11 cellular contexts compared by ENCODE assay signal in genomic region chr5:131289738-131290137, GRCh38. TPM values are rescaled to one million over a fixed set of nuclear protein-coding genes. Genes with fewer than 3 reads are reported as not detected.
DNase-seq lines count a peak whose midpoint lies in the region; ATAC-seq and TF ChIP-seq lines count a peak whose summit lies in the region.
"Had no signal": no experiment of that assay in that cellular context is flagged by ENCODE, and none has a peak within 500 bp of the region (broad histone marks: within the 10 kb centered on the region; RNA-seq: fewer than 3 reads in every experiment).

No MANE protein-coding gene starts in this region.

- peak in 1 of 9 donors; percentile 22 for DNase-seq in naive thymus-derived CD4-positive, alpha-beta T cell
- DNase-seq in Kasumi-1 (lab: John Stamatoyannopoulos, UW) = no peak
- no peak for DNase-seq in HCEC 1CT
- DNase-seq in SK-N-SH = no peak
- DNase-seq: NCI-H510A treated with DMSO at 0.1 percent for 48 hours had no signal

- H3K9me3 ChIP-seq in naive thymus-derived CD4-positive, alpha-beta T cell (ENCODE audit: control insufficient read depth in 2 of 3, low read length in 3 of 3) = no peaks in the 10 kb centered on the region
- no peaks in the 10 kb centered on the region for H3K9me3 ChIP-seq in SK-N-SH

- no peak for TF ChIP-seq RAD21 in SK-N-SH (IDR thresholded peaks at IDR 0.05; ENCODE audit: low read length)

- H3F3A ChIP-seq in SK-N-SH (replicated peaks; ENCODE audit: insufficient read depth) = no peaks in the 10 kb centered on the region

- H3K4me2 ChIP-seq in SK-N-SH = no peak overlapping the region

- peak overlapping the region; percentile 58 to 92 (median 86) for H3K4me3 Mint-ChIP-seq in naive thymus-derived CD4-positive, alpha-beta T cell

- H3K36me3 Mint-ChIP-seq in naive thymus-derived CD4-positive, alpha-beta T cell = peaks cover 0 to 29% (median 12%) of the 10 kb centered on the region in 5 donors

- H2AFZ ChIP-seq in SK-N-SH (ENCODE audit: low read depth) = no peak overlapping the region
- H2AFZ ChIP-seq: parathyroid adenoma had no signal

- 96% methylated on average over 3 of the region's 3 CpGs for WGBS in SK-N-SH (ENCODE audit: low lambda C conversion rate)

- H3K4me1 Mint-ChIP-seq in naive thymus-derived CD4-positive, alpha-beta T cell = peaks cover 40 to 94% (median 81%) of the 10 kb centered on the region in 7 donors

- no peaks in the 10 kb centered on the region for H4K20me1 ChIP-seq in SK-N-SH (ENCODE audit: insufficient read depth)

- peaks cover 93% of the 10 kb centered on the region for H3K79me2 ChIP-seq in SK-N-SH (ENCODE audit: insufficient read depth)

- H3K27me3 ChIP-seq in naive thymus-derived CD4-positive, alpha-beta T cell (ENCODE audit: control insufficient read depth in 2 of 2, insufficient read depth in 2 of 2, low read length in 2 of 2) = no peaks in the 10 kb centered on the region
- no peaks in the 10 kb centered on the region for H3K27me3 ChIP-seq in SK-N-SH (ENCODE audit: insufficient read depth)

- intact Hi-C loops in naive thymus-derived CD4-positive, alpha-beta T cell (cut with micrococcal nuclease) = loop anchor here (1.0 to 5.0 kb wide), 6 partner anchors 8 to 93 kb away; no protein-coding TSS in a partner anchor

- H3K27me3 Mint-ChIP-seq in naive thymus-derived CD4-positive, alpha-beta T cell = no peaks in the 10 kb centered on the region

- peak overlapping the region; percentile 75 for H3K27ac ChIP-seq in naive thymus-derived CD4-positive, alpha-beta T cell (ENCODE audit: low read depth, low read length)
- no peak overlapping the region for H3K27ac ChIP-seq in SK-N-SH (ENCODE audit: low read depth in 2 of 2, low read length in 1 of 2)
- H3K27ac ChIP-seq: parathyroid adenoma had no signal

- no peaks in the 10 kb centered on the region for H3K9me2 ChIP-seq in SK-N-SH

- POLR2A ChIA-PET in naive thymus-derived CD4-positive, alpha-beta T cell (lab: Charles Lee) = interaction anchor here (0.6 to 2.8 kb wide), 9 partner anchors 9 to 541 kb away, joined by 3 to 28 read pairs (median 4); partner anchors contain the start of gene CDC42SE2
- POLR2A ChIA-PET in SK-N-SH (lab: Yijun Ruan, JAX) = no interaction called here

- peak overlapping the region; percentile 87 to 98 (median 94) for H3K27ac Mint-ChIP-seq in naive thymus-derived CD4-positive, alpha-beta T cell

- CTCF ChIA-PET in naive thymus-derived CD4-positive, alpha-beta T cell (lab: Charles Lee) = interaction anchor here (1.0 to 2.2 kb wide), 5 partner anchors 11 to 92 kb away, joined by 3 to 7 read pairs (median 4); partner anchors contain the start of gene CDC42SE2
- CTCF ChIA-PET in SK-N-SH (lab: Yijun Ruan, JAX) = no interaction called here

- peak; percentile 60 for ATAC-seq in GM18519 (IDR thresholded peaks at IDR 0.05; ENCODE audit: low FRiP score, unreplicated experiment)
- peak; percentile 31 for ATAC-seq in GM21423 (IDR thresholded peaks at IDR 0.05; ENCODE audit: unreplicated experiment)
- peak; percentile 32 for ATAC-seq in HG03565 (IDR thresholded peaks at IDR 0.05; ENCODE audit: unreplicated experiment)
- peak; percentile 58 for ATAC-seq in naive thymus-derived CD4-positive, alpha-beta T cell
- no peak for ATAC-seq in HG03045 (IDR thresholded peaks at IDR 0.05; ENCODE audit: unreplicated experiment)
- ATAC-seq: left lobe of liver had no signal

- H3K9ac ChIP-seq in SK-N-SH = no peak overlapping the region
- H3K9ac ChIP-seq: parathyroid adenoma had no signal

- H3K4me1 ChIP-seq in naive thymus-derived CD4-positive, alpha-beta T cell (ENCODE audit: control insufficient read depth in 2 of 2, insufficient read depth in 2 of 2, low read length in 2 of 2) = peaks cover 66 to 76% of the 10 kb centered on the region in 2 donors
- H3K4me1 ChIP-seq in SK-N-SH (ENCODE audit: control insufficient read depth in 1 of 2, insufficient read depth in 2 of 2, low read depth in 1 of 2, low read length in 1 of 2) = no peaks in the 10 kb centered on the region
- H3K4me1 ChIP-seq: parathyroid adenoma had no signal

- peaks cover 0 to 8% (median 6%) of the 10 kb centered on the region in 3 experiments for H3K36me3 ChIP-seq in naive thymus-derived CD4-positive, alpha-beta T cell (ENCODE audit: control insufficient read depth in 2 of 3, insufficient read depth in 3 of 3, low read length in 3 of 3)
- peaks cover 0 to 9% of the 10 kb centered on the region in 2 experiments for H3K36me3 ChIP-seq in SK-N-SH (replicated peaks in 1 of 2; ENCODE audit: control insufficient read depth in 1 of 2, insufficient read depth in 2 of 2, low read length in 1 of 2)

- no peak for TF ChIP-seq EP300 in SK-N-SH (IDR thresholded peaks at IDR 0.05; ENCODE audit: borderline replicate concordance in 1 of 2, low read depth in 1 of 2, low read length in 1 of 2)

- H3K4me3 ChIP-seq in naive thymus-derived CD4-positive, alpha-beta T cell (ENCODE audit: low read length) = peak overlapping the region; percentile 55
- no peak overlapping the region for H3K4me3 ChIP-seq in SK-N-SH (ENCODE audit: low read depth in 2 of 2, low read length in 1 of 2)

- TF ChIP-seq CTCF in SK-N-SH (IDR thresholded peaks at IDR 0.05) = no peak

- H3K9me3 Mint-ChIP-seq in naive thymus-derived CD4-positive, alpha-beta T cell = peaks cover 0 to 3% (median 0%) of the 10 kb centered on the region in 11 donors

TF ChIP-seq in SK-N-SH, 30 proteins besides CTCF, POLR2A, EP300 and RAD21:
- no peak for TF ChIP-seq ZBTB33 (IDR thresholded peaks at IDR 0.05; ENCODE audit: borderline replicate concordance, low read depth)
- TF ChIP-seq USF2 (IDR thresholded peaks at IDR 0.05; ENCODE audit: borderline replicate concordance, low read depth, low read length) = no peak
- no peak for TF ChIP-seq TAF1 (IDR thresholded peaks at IDR 0.05; ENCODE audit: borderline replicate concordance, low read depth, low read length)
- TF ChIP-seq MAX (IDR thresholded peaks at IDR 0.05; ENCODE audit: low read depth) = no peak
- TF ChIP-seq GATA2 (CRISPR knock-in tag; IDR thresholded peaks at IDR 0.05) = no peak
- TF ChIP-seq RFX5 (IDR thresholded peaks at IDR 0.05; ENCODE audit: low read length) = no peak
- TF ChIP-seq FOXJ3 (CRISPR knock-in tag; IDR thresholded peaks at IDR 0.05) = no peak
- no peak for TF ChIP-seq RXRA (IDR thresholded peaks at IDR 0.05; ENCODE audit: borderline replicate concordance, low read depth)
- TF ChIP-seq JUND (IDR thresholded peaks at IDR 0.05) = no peak
- no peak for TF ChIP-seq IRF3 (IDR thresholded peaks at IDR 0.05; ENCODE audit: low read depth, low read length)
- TF ChIP-seq RCOR1 (IDR thresholded peaks at IDR 0.05; ENCODE audit: low read length) = no peak
- TF ChIP-seq SMC3 (IDR thresholded peaks at IDR 0.05; ENCODE audit: low read depth, low read length) = no peak
- TF ChIP-seq FOXM1 (IDR thresholded peaks at IDR 0.05; ENCODE audit: low read depth) = no peak
- no peak for TF ChIP-seq YY1 (IDR thresholded peaks at IDR 0.05; ENCODE audit: low read depth)
TF ChIP-seq in SK-N-SH: peak in this region for 0.

RNA-seq across cellular contexts. Expression of gene CDC42SE2, which starts 25.9 kb away (rescaled TPM):
- total RNA-seq in naive thymus-derived CD4-positive, alpha-beta T cell = 100 to 1,000 TPM; 143 to 265 (median 215) TPM
- 100 to 1,000 TPM; 348 to 482 TPM for polyA plus RNA-seq in naive thymus-derived CD4-positive, alpha-beta T cell
- polyA plus RNA-seq in SK-N-SH (2012; rRNA removed) = 8.6 and 11.4 TPM in 2 replicates
- 14.0 and 17.3 TPM in 2 replicates for polyA plus RNA-seq in SK-N-SH (2012; cell fraction: cytosol; rRNA removed)
- polyA plus RNA-seq in SK-N-SH (2012; cell fraction: nucleus; rRNA removed) = 2.8 and 6.8 TPM in 2 replicates

Comparison
In these comparisons a context has a peak if more than half of its experiments do, and no peak if none do; other contexts are left out.
1. RNA of gene CDC42SE2, which starts 25.9 kb away (polyA plus RNA-seq): 348 to 482 TPM in naive thymus-derived CD4-positive, alpha-beta T cell; 2.8 to 17.3 TPM in SK-N-SH; every median in the first group is over 10 times any median in the second.